ENCODE assay signal across 17 cellular contexts in the genomic region with DNA sequence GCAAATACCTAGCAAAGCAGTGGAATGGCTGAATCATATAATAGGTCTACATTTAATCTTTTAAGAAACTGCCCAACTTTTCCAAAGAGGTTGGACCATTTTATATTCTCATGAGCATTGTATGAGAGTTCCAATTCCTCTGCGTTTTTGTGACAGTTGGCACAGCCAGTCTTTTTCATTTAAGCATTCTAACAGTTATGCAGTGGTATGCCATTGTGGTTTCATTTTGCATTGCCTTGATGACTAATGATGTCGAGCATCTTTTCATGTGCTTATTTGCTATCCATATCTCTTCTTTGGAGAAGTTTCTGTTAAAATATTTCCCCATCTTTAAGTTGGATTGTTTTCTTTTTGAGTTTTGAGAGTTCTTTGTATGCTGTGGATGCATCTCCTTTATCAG. TPM values are rescaled to one million over a fixed set of nuclear protein-coding genes. Genes with fewer than 3 reads are reported as not detected.
DNase-seq lines count a peak whose midpoint lies in the region; ATAC-seq and TF ChIP-seq lines count a peak whose summit lies in the region.
"Had no signal": no experiment of that assay in that cellular context is flagged by ENCODE, and none has a peak within 500 bp of the region (broad histone marks: within the 10 kb centered on the region; RNA-seq: fewer than 3 reads in every experiment).

No MANE protein-coding gene starts in this region.

- CTCF ChIA-PET in PC-9 (lab: Charles Lee): no interaction called here

- H3K79me2 ChIP-seq in PC-9 (ENCODE audit: low read depth): no peaks in the 10 kb centered on the region

- H3K36me3 Mint-ChIP-seq in activated T-helper 17 cell treated with anti-CD3 and anti-CD28 coated beads, Interleukin-2, amount 50 U/mL, for 72 hours (ENCODE audit: low read depth): no peaks in the 10 kb centered on the region
- H3K36me3 Mint-ChIP-seq: naive thymus-derived CD8-positive, alpha-beta T cell had no signal

- H3K9me3 ChIP-seq in PC-9 (ENCODE audit: insufficient read depth, low read depth): no peaks in the 10 kb centered on the region

- H3K4me1 Mint-ChIP-seq in activated T-helper 17 cell treated with anti-CD3 and anti-CD28 coated beads, Interleukin-2, amount 50 U/mL, for 72 hours: no peaks in the 10 kb centered on the region
- H3K4me1 Mint-ChIP-seq: naive thymus-derived CD8-positive, alpha-beta T cell had no signal

- no peaks in the 10 kb centered on the region for H3F3A ChIP-seq in PC-9 (ENCODE audit: insufficient read depth, low read depth)

- H3K27me3 ChIP-seq in foreskin keratinocyte: peaks cover 15% of the 10 kb centered on the region
- H3K27me3 ChIP-seq in PC-9 (ENCODE audit: insufficient read depth, low read depth): 0 out of 2 replicates have a peak, but pooled peaks cover 5% of the 10 kb centered on the region

- H2AFZ ChIP-seq in PC-9: no peak overlapping the region

- no peaks in the 10 kb centered on the region for H3K9me2 ChIP-seq in PC-9 (ENCODE audit: insufficient read depth)

- H3K9me3 Mint-ChIP-seq in activated T-helper 17 cell treated with anti-CD3 and anti-CD28 coated beads, Interleukin-2, amount 50 U/mL, for 72 hours: no peaks in the 10 kb centered on the region
- H3K9me3 Mint-ChIP-seq: naive thymus-derived CD8-positive, alpha-beta T cell had no signal

- BruUV-seq in PC-9 (replicated peaks; lab: Mats Ljungman, UMichigan): no TSS peak

- no peak overlapping the region for H3K27ac ChIP-seq in foreskin keratinocyte
- no peak overlapping the region for H3K27ac ChIP-seq in PC-9

- intact Hi-C loops in PC-9 (cut with micrococcal nuclease; ENCODE audit: unreplicated experiment): no loop called here

- peak; percentile 66 for ATAC-seq in activated T-helper 17 cell treated with anti-CD3 and anti-CD28 coated beads, Interleukin-2, amount 50 U/mL, for 72 hours (replicated peaks)
- peak; percentile 54 for ATAC-seq in foreskin keratinocyte
- ATAC-seq: GM12878; left ventricle myocardium superior; naive thymus-derived CD8-positive, alpha-beta T cell; stimulated activated naive CD8-positive, alpha-beta T cell treated with anti-CD3 and anti-CD28 coated beads, Interleukin-15, Interleukin-2, amounts not matched to agents 100 U/mL and 50 U/mL, for 24 hours had no signal

- H3K27me3 Mint-ChIP-seq in activated T-helper 17 cell treated with anti-CD3 and anti-CD28 coated beads, Interleukin-2, amount 50 U/mL, for 72 hours: peaks cover 5% of the 10 kb centered on the region

- H3K36me3 ChIP-seq in PC-9 (ENCODE audit: low read depth): no peaks in the 10 kb centered on the region

- H3K4me1 ChIP-seq in foreskin keratinocyte (no peaks in the 10 kb centered on the region), PC-9 (replicated peaks; ENCODE audit: insufficient read depth) (no peaks in the 10 kb centered on the region)

- H3K4me3 Mint-ChIP-seq in activated T-helper 17 cell treated with anti-CD3 and anti-CD28 coated beads, Interleukin-2, amount 50 U/mL, for 72 hours: no peak overlapping the region
- H3K4me3 Mint-ChIP-seq: naive thymus-derived CD8-positive, alpha-beta T cell had no signal

- POLR2A ChIA-PET in PC-9 (lab: Charles Lee; ENCODE audit: unreplicated experiment): no interaction called here

- no peak overlapping the region for H3K27ac Mint-ChIP-seq in activated T-helper 17 cell treated with anti-CD3 and anti-CD28 coated beads, Interleukin-2, amount 50 U/mL, for 72 hours
- H3K27ac Mint-ChIP-seq: naive thymus-derived CD8-positive, alpha-beta T cell had no signal

- no peak overlapping the region for H3K4me2 ChIP-seq in PC-9

- TF ChIP-seq CTCF in foreskin keratinocyte (conservative IDR thresholded peaks at IDR 0.05) (no peak), PC-9 (conservative IDR thresholded peaks at IDR 0.05) (no peak)

- no peaks in the 10 kb centered on the region for H4K20me1 ChIP-seq in PC-9 (ENCODE audit: insufficient read depth)

- DNase-seq in AG08396 (ENCODE audit: low spot score) (peak; percentile 52), HT1080 (ENCODE audit: low read depth) (peak; percentile 75), foreskin keratinocyte (peak in 1 of 2 donors; percentile 46), HuH-7.5 (ENCODE audit: low spot score) (no peak), PC-9 (no peak), hypothalamus (lab: John Stamatoyannopoulos, UW) (no peak)
- no peak for DNase-seq in stimulated activated naive CD4-positive, alpha-beta T cell (lab: John Stamatoyannopoulos, UW)
- DNase-seq: amygdala; C1 segment of cervical spinal cord; head of caudate nucleus; left ventricle myocardium superior; naive thymus-derived CD8-positive, alpha-beta T cell; retina; stimulated activated CD4-positive, alpha-beta T cell treated with anti-CD3 and anti-CD28 coated beads, Interleukin-4, amount 100 ng/mL, for 1 hour; stimulated activated naive CD8-positive, alpha-beta T cell treated with anti-CD3 and anti-CD28 coated beads, Interleukin-15, Interleukin-2, amounts not matched to agents 100 U/mL and 50 U/mL, for 24 hours had no signal

- no peak overlapping the region for H3K4me3 ChIP-seq in PC-9
- H3K4me3 ChIP-seq: GM12878 had no signal

RNA-seq across cellular contexts. Expression of gene EIF3F, which starts 38.7 kb away (rescaled TPM):
- 399 and 560 TPM in 2 replicates for total RNA-seq in HT1080 (2014; rRNA removed; shearing (Covaris generic))
- 517 and 750 TPM in 2 replicates for polyA plus RNA-seq in HT1080 (2015; cell fraction: cytosol; rRNA removed)
- polyA plus RNA-seq in HT1080 (2015; cell fraction: nucleus; rRNA removed): 297 and 397 TPM in 2 replicates
- total RNA-seq in activated T-helper 17 cell treated with anti-CD3 and anti-CD28 coated beads, Interleukin-2, amount 50 U/mL, for 72 hours: 100 to 1,000 TPM; 320 to 342 TPM
- total RNA-seq in foreskin keratinocyte (274 and 284 TPM in 2 replicates), PC-9 (2021) (191 and 195 TPM in 2 replicates)
- polyA plus RNA-seq in foreskin keratinocyte: 343 and 345 TPM in 2 replicates

RNA-seq across cellular contexts. Expression of gene TUB, which starts 55.2 kb away (rescaled TPM):
- total RNA-seq in HT1080 (2014; rRNA removed; shearing (Covaris generic)): 4.4 and 4.7 TPM in 2 replicates
- polyA plus RNA-seq in HT1080 (2015; cell fraction: cytosol; rRNA removed): 2.0 and 2.6 TPM in 2 replicates
- 5.8 and 7.2 TPM in 2 replicates for polyA plus RNA-seq in HT1080 (2015; cell fraction: nucleus; rRNA removed)
- under 1 TPM; 0.28 to 0.50 TPM for total RNA-seq in activated T-helper 17 cell treated with anti-CD3 and anti-CD28 coated beads, Interleukin-2, amount 50 U/mL, for 72 hours
- 2.4 and 2.5 TPM in 2 replicates for total RNA-seq in foreskin keratinocyte
- 0.48 and 0.70 TPM in 2 replicates for polyA plus RNA-seq in foreskin keratinocyte
- not detected in 2 replicates for total RNA-seq in PC-9 (2021)
- total RNA-seq: GM12878; naive thymus-derived CD8-positive, alpha-beta T cell had no signal

Comparison
In these comparisons a context has a peak if more than half of its experiments do, and no peak if none do; other contexts are left out.
1. DNase-seq: peak in AG08396 (single experiment) and HT1080 (single experiment); none in stimulated activated naive CD4-positive, alpha-beta T cell (0 of 6), HuH-7.5 (single experiment), PC-9 (0 of 2) and hypothalamus (0 of 51).